1 cellular context compared by ENCODE assay signal in genomic region chr4:82789377-82789776, GRCh38.
TF ChIP-seq lines count a peak whose summit lies in the region.

No MANE protein-coding gene starts in this region.

TF ChIP-seq in GM23338, 12 proteins besides CTCF, POLR2A, EP300 and RAD21 (continued from another document):
- no peak for TF ChIP-seq REST (IDR thresholded peaks at IDR 0.05; ENCODE audit: unreplicated experiment)
- TF ChIP-seq, protein P1, sequence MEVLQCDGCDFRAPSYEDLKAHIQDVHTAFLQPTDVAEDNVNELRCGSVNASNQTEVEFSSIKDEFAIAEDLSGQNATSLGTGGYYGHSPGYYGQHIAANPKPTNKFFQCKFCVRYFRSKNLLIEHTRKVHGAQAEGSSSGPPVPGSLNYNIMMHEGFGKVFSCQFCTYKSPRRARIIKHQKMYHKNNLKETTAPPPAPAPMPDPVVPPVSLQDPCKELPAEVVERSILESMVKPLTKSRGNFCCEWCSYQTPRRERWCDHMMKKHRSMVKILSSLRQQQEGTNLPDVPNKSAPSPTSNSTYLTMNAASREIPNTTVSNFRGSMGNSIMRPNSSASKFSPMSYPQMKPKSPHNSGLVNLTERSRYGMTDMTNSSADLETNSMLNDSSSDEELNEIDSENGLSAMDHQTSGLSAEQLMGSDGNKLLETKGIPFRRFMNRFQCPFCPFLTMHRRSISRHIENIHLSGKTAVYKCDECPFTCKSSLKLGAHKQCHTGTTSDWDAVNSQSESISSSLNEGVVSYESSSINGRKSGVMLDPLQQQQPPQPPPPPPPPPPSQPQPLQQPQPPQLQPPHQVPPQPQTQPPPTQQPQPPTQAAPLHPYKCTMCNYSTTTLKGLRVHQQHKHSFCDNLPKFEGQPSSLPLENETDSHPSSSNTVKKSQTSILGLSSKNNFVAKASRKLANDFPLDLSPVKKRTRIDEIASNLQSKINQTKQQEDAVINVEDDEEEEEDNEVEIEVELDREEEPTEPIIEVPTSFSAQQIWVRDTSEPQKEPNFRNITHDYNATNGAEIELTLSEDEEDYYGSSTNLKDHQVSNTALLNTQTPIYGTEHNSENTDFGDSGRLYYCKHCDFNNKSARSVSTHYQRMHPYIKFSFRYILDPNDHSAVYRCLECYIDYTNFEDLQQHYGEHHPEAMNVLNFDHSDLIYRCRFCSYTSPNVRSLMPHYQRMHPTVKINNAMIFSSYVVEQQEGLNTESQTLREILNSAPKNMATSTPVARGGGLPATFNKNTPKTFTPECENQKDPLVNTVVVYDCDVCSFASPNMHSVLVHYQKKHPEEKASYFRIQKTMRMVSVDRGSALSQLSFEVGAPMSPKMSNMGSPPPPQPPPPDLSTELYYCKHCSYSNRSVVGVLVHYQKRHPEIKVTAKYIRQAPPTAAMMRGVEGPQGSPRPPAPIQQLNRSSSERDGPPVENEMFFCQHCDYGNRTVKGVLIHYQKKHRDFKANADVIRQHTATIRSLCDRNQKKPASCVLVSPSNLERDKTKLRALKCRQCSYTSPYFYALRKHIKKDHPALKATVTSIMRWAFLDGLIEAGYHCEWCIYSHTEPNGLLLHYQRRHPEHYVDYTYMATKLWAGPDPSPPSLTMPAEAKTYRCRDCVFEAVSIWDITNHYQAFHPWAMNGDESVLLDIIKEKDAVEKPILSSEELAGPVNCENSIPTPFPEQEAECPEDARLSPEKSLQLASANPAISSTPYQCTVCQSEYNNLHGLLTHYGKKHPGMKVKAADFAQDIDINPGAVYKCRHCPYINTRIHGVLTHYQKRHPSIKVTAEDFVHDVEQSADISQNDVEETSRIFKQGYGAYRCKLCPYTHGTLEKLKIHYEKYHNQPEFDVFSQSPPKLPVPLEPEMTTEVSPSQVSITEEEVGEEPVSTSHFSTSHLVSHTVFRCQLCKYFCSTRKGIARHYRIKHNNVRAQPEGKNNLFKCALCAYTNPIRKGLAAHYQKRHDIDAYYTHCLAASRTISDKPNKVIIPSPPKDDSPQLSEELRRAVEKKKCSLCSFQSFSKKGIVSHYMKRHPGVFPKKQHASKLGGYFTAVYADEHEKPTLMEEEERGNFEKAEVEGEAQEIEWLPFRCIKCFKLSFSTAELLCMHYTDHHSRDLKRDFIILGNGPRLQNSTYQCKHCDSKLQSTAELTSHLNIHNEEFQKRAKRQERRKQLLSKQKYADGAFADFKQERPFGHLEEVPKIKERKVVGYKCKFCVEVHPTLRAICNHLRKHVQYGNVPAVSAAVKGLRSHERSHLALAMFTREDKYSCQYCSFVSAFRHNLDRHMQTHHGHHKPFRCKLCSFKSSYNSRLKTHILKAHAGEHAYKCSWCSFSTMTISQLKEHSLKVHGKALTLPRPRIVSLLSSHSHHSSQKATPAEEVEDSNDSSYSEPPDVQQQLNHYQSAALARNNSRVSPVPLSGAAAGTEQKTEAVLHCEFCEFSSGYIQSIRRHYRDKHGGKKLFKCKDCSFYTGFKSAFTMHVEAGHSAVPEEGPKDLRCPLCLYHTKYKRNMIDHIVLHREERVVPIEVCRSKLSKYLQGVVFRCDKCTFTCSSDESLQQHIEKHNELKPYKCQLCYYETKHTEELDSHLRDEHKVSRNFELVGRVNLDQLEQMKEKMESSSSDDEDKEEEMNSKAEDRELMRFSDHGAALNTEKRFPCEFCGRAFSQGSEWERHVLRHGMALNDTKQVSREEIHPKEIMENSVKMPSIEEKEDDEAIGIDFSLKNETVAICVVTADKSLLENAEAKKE (CRISPR knock-in tag; IDR thresholded peaks at IDR 0.05) = no peak
- no peak for TF ChIP-seq EZH2phosphoT487 (IDR thresholded peaks at IDR 0.05; ENCODE audit: unreplicated experiment)
- no peak for TF ChIP-seq ZNF331 (CRISPR knock-in tag; IDR thresholded peaks at IDR 0.05; ENCODE audit: low read depth)
- TF ChIP-seq, protein P2, sequence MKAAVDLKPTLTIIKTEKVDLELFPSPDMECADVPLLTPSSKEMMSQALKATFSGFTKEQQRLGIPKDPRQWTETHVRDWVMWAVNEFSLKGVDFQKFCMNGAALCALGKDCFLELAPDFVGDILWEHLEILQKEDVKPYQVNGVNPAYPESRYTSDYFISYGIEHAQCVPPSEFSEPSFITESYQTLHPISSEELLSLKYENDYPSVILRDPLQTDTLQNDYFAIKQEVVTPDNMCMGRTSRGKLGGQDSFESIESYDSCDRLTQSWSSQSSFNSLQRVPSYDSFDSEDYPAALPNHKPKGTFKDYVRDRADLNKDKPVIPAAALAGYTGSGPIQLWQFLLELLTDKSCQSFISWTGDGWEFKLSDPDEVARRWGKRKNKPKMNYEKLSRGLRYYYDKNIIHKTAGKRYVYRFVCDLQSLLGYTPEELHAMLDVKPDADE (IDR thresholded peaks at IDR 0.05) = no peak
- no peak for TF ChIP-seq EZH2 (IDR thresholded peaks at IDR 0.05; ENCODE audit: low read depth, unreplicated experiment)
- no peak for TF ChIP-seq POLR2AphosphoS5 (IDR thresholded peaks at IDR 0.05; ENCODE audit: low read depth)
- TF ChIP-seq ZNF114 (CRISPR knock-in tag; IDR thresholded peaks at IDR 0.05) = no peak
- no peak for TF ChIP-seq NANOG (IDR thresholded peaks at IDR 0.05; ENCODE audit: borderline replicate concordance)
